In the genomic region with DNA sequence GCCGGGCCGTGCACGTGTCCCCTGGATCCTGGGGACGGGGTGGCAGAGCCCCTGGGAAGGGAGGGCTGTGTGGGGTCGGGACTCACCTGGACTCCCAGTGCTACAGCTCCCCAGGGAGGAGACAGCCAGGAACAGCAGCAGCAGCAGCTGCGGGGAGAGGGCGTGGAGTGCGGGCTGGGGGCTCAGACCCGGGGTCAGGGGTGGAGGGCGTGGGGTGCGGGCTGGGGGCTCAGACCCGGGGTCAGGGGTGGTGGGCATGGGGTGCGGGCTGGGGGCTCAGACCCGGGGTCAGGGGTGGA, we compare ENCODE assay signal across 28 cellular contexts. TPM values are rescaled to one million over a fixed set of nuclear protein-coding genes. Genes with fewer than 3 reads are reported as not detected.
"Had no signal": no experiment of that assay in that cellular context is flagged by ENCODE, and none has a peak within 500 bp of the region (broad histone marks: within the 10 kb centered on the region; RNA-seq: fewer than 3 reads in every experiment).

No MANE protein-coding gene starts in this region.

- H3K27ac ChIP-seq: coronary artery, dorsolateral prefrontal cortex, esophagus squamous epithelium, gastrocnemius medialis, heart right ventricle, left lung, lower lobe of right lung had no signal

- H3K4me1 ChIP-seq: gastrocnemius medialis, left lung had no signal

- ATAC-seq: esophagus mucosa, gastrocnemius medialis, heart right ventricle, left cardiac atrium, left lung, left ventricle myocardium superior, lower lobe of right lung, mucosa of descending colon had no signal

- H3K4me3 Mint-ChIP-seq: mesothelial cell of epicardium had no signal

- H3K36me3 ChIP-seq: esophagus squamous epithelium, gastrocnemius medialis, heart right ventricle, left lung, lower lobe of right lung had no signal

- H3K9me3 Mint-ChIP-seq: mesothelial cell of epicardium had no signal

- H3K9me3 ChIP-seq: esophagus squamous epithelium, gastrocnemius medialis, heart right ventricle, left lung, lower lobe of right lung, mucosa of descending colon had no signal

- H3K4me3 ChIP-seq: coronary artery, dorsolateral prefrontal cortex, esophagus squamous epithelium, gastrocnemius medialis, heart right ventricle, left lung, lower lobe of right lung, mucosa of descending colon had no signal

- DNase-seq: dermis blood vessel endothelial cell; dorsolateral prefrontal cortex; effector CD4-positive, alpha-beta T cell; effector memory CD4-positive, alpha-beta T cell; esophagus squamous epithelium; foreskin fibroblast; foreskin melanocyte; gastrocnemius medialis; glutamatergic neuron; head of caudate nucleus; heart right ventricle; hippocampal formation; left cardiac atrium; left lung; left ventricle myocardium superior; lower lobe of right lung; mesenchymal stem cell; mucosa of descending colon had no signal

- H3K27ac Mint-ChIP-seq: mesothelial cell of epicardium had no signal

RNA-seq across cellular contexts. Expression of a gene that starts 20.7 kb away (rescaled TPM):
- total RNA-seq: dermis blood vessel endothelial cell, endothelial cell of umbilical vein, epithelial cell of proximal tubule, esophagus mucosa, glomerular endothelial cell, kidney epithelial cell, lung microvascular endothelial cell, mesenteric fat pad, mesothelial cell of epicardium, myocyte had no signal

RNA-seq across cellular contexts. Expression of a gene that starts 36.0 kb away (rescaled TPM):
- total RNA-seq: dermis blood vessel endothelial cell, endothelial cell of umbilical vein, epithelial cell of proximal tubule, glomerular endothelial cell, kidney epithelial cell, lung microvascular endothelial cell, mesothelial cell of epicardium, myocyte had no signal

RNA-seq across cellular contexts. Expression of a gene that starts 46.5 kb away (rescaled TPM):
- total RNA-seq: dermis blood vessel endothelial cell, endothelial cell of umbilical vein, epithelial cell of proximal tubule, glomerular endothelial cell, kidney epithelial cell, lung microvascular endothelial cell, mesothelial cell of epicardium, myocyte had no signal

RNA-seq across cellular contexts. Expression of a gene that starts 51.5 kb away (rescaled TPM):
- total RNA-seq: dermis blood vessel endothelial cell, dorsolateral prefrontal cortex, endothelial cell of umbilical vein, epithelial cell of proximal tubule, glomerular endothelial cell, kidney epithelial cell, left ventricle myocardium superior, lung microvascular endothelial cell, mesenteric fat pad, mesothelial cell of epicardium, myocyte had no signal
